In genomic region chr21:41764558-41765392, GRCh38 we compare ENCODE assay signal across 13 cellular contexts. TPM values are rescaled to one million over a fixed set of nuclear protein-coding genes. Genes with fewer than 3 reads are reported as not detected.
DNase-seq lines count a peak whose midpoint lies in the region; ATAC-seq and TF ChIP-seq lines count a peak whose summit lies in the region.
"Had no signal": no experiment of that assay in that cellular context is flagged by ENCODE, and none has a peak within 500 bp of the region (broad histone marks: within the 10 kb centered on the region; RNA-seq: fewer than 3 reads in every experiment).

No MANE protein-coding gene starts in this region.

- TF ChIP-seq CTCF in GM23338 (conservative IDR thresholded peaks at IDR 0.05; ENCODE audit: low read depth in 2 of 2): no peak
- TF ChIP-seq CTCF in glutamatergic neuron (IDR thresholded peaks at IDR 0.05; ENCODE audit: partially characterized antibody, unreplicated experiment): no peak

- H4K20me1 ChIP-seq in GM23338 (replicated peaks; ENCODE audit: insufficient read depth): peaks cover 22% of the 10 kb centered on the region

- ATAC-seq in GM23338 (no peak), GM21381 (IDR thresholded peaks at IDR 0.05; ENCODE audit: unreplicated experiment) (no peak)
- ATAC-seq in activated CD8-positive, alpha-beta memory T cell treated with anti-CD3 and anti-CD28 coated beads, Interleukin-2, amount 10 ng/mL, durations not matched to agents 7 days and 5 days: no peak
- ATAC-seq: GM12878 had no signal

- no peak for DNase-seq in GM23338 (ENCODE audit: low spot score)
- DNase-seq in RPMI8226: peak; percentile 39
- no peak for DNase-seq in glutamatergic neuron
- DNase-seq in posterior vena cava (ENCODE audit: low spot score): peak; percentile 44
- no peak for DNase-seq in mesenteric fat pad (ENCODE audit: low spot score)
- no peak for DNase-seq in DMS 273 treated with DMSO at 0.1 percent for 48 hours (lab: John Stamatoyannopoulos, UW)
- no peak for DNase-seq in activated CD8-positive, alpha-beta memory T cell treated with anti-CD3 and anti-CD28 coated beads, Interleukin-2, amount 10 ng/mL, durations not matched to agents 7 days and 5 days
- DNase-seq: amygdala, NCI-H1048 had no signal

- no peaks in the 10 kb centered on the region; the same call in 2 of the 3 replicates for H3K36me3 Mint-ChIP-seq in GM23338 (ENCODE audit: low read depth)
- H3K36me3 Mint-ChIP-seq in glutamatergic neuron (ENCODE audit: unreplicated experiment): peaks cover 4% of the 10 kb centered on the region
- H3K36me3 Mint-ChIP-seq in activated CD8-positive, alpha-beta memory T cell treated with anti-CD3 and anti-CD28 coated beads, Interleukin-2, amount 10 ng/mL, durations not matched to agents 7 days and 5 days: peaks cover 6% of the 10 kb centered on the region

- peaks cover 96% of the 10 kb centered on the region for H3K27me3 ChIP-seq in GM23338 (ENCODE audit: insufficient read depth)

- H3K4me3 Mint-ChIP-seq in GM23338 (peak overlapping the region; percentile 77), glutamatergic neuron (ENCODE audit: unreplicated experiment) (peak overlapping the region; percentile 77)
- H3K4me3 Mint-ChIP-seq in activated CD8-positive, alpha-beta memory T cell treated with anti-CD3 and anti-CD28 coated beads, Interleukin-2, amount 10 ng/mL, durations not matched to agents 7 days and 5 days: no peak overlapping the region

- H3K9me2 ChIP-seq in GM23338 (ENCODE audit: insufficient read depth): no peaks in the 10 kb centered on the region

- H3K4me3 ChIP-seq in GM23338: no peak overlapping the region
- H3K4me3 ChIP-seq: GM12878, thoracic aorta had no signal

- H3K9me3 Mint-ChIP-seq in GM23338: 0 out of 3 replicates have a peak, but pooled peaks cover 2% of the 10 kb centered on the region
- H3K9me3 Mint-ChIP-seq in glutamatergic neuron (ENCODE audit: unreplicated experiment): peaks cover 2% of the 10 kb centered on the region
- H3K9me3 Mint-ChIP-seq in activated CD8-positive, alpha-beta memory T cell treated with anti-CD3 and anti-CD28 coated beads, Interleukin-2, amount 10 ng/mL, durations not matched to agents 7 days and 5 days (ENCODE audit: low read depth): no peaks in the 10 kb centered on the region

- no peaks in the 10 kb centered on the region; the same call in 1 of the 2 replicates for H3K36me3 ChIP-seq in GM23338 (ENCODE audit: insufficient read depth)
- H3K36me3 ChIP-seq: thoracic aorta had no signal

- H2AFZ ChIP-seq in GM23338: no peak overlapping the region

- no peak overlapping the region for H3K27ac Mint-ChIP-seq in GM23338
- no peak overlapping the region for H3K27ac Mint-ChIP-seq in glutamatergic neuron (ENCODE audit: unreplicated experiment)
- H3K27ac Mint-ChIP-seq in activated CD8-positive, alpha-beta memory T cell treated with anti-CD3 and anti-CD28 coated beads, Interleukin-2, amount 10 ng/mL, durations not matched to agents 7 days and 5 days: no peak overlapping the region

- no peak overlapping the region for H3K27ac ChIP-seq in GM23338 (ENCODE audit: low read depth)
- H3K27ac ChIP-seq: thoracic aorta had no signal

- H3K79me2 ChIP-seq in GM23338 (replicated peaks; ENCODE audit: insufficient read depth): peaks cover 34% of the 10 kb centered on the region

- peak overlapping the region; percentile 93 for H3K4me2 ChIP-seq in GM23338

- H3K27me3 Mint-ChIP-seq in GM23338 (ENCODE audit: insufficient read depth, low read depth, poor library complexity) (peaks cover 93% of the 10 kb centered on the region), glutamatergic neuron (ENCODE audit: unreplicated experiment) (peaks cover 13% of the 10 kb centered on the region)
- H3K27me3 Mint-ChIP-seq in activated CD8-positive, alpha-beta memory T cell treated with anti-CD3 and anti-CD28 coated beads, Interleukin-2, amount 10 ng/mL, durations not matched to agents 7 days and 5 days: peaks cover 90% of the 10 kb centered on the region

- intact Hi-C loops in posterior vena cava (cut with DNase I): loop anchor here in 1 of 2 donors (5.0 kb wide), 1 partner anchor 152 kb away; no protein-coding TSS in a partner anchor

- H3K4me1 Mint-ChIP-seq in GM23338 (peaks cover 75% of the 10 kb centered on the region), glutamatergic neuron (ENCODE audit: low read depth, unreplicated experiment) (peaks cover 40% of the 10 kb centered on the region)
- H3K4me1 Mint-ChIP-seq in activated CD8-positive, alpha-beta memory T cell treated with anti-CD3 and anti-CD28 coated beads, Interleukin-2, amount 10 ng/mL, durations not matched to agents 7 days and 5 days: peaks cover 31% of the 10 kb centered on the region

- H3K4me1 ChIP-seq in GM23338 (ENCODE audit: insufficient read depth): peaks cover 70% of the 10 kb centered on the region

- CTCF ChIA-PET in activated CD8-positive, alpha-beta memory T cell treated with anti-CD3 and anti-CD28 coated beads, Interleukin-2, amount 10 ng/mL, durations not matched to agents 7 days and 5 days (lab: Charles Lee): interaction anchor here (1.5 kb wide), 1 partner anchor 481 kb away, joined by 3 read pairs; no protein-coding TSS in a partner anchor

- peaks cover 3% of the 10 kb centered on the region; the same call in 1 of the 2 replicates for H3F3A ChIP-seq in GM23338 (replicated peaks; ENCODE audit: low read depth)

TF ChIP-seq in GM23338, 12 proteins besides CTCF, POLR2A, EP300 and RAD21 (continues in another document):
- TF ChIP-seq ZNF462 (CRISPR knock-in tag; IDR thresholded peaks at IDR 0.05) (no peak), JUNB (IDR thresholded peaks at IDR 0.05; ENCODE audit: unreplicated experiment) (no peak), EZH2phosphoT487 (IDR thresholded peaks at IDR 0.05; ENCODE audit: unreplicated experiment) (no peak), ZNF114 (CRISPR knock-in tag; IDR thresholded peaks at IDR 0.05) (no peak)

RNA-seq across cellular contexts. Expression of gene RIPK4, which starts 2.1 kb away (rescaled TPM):
- 9.2 and 9.9 TPM in 2 replicates for total RNA-seq in GM23338 (2014; rRNA removed; shearing (Covaris generic))
- 2.5 and 2.7 TPM in 2 replicates for polyA plus RNA-seq in GM23338 (2016; fragmentation: Nextera tagmentation; extraction: Ambion mirVana)
- total RNA-seq in glutamatergic neuron (ENCODE audit: unreplicated experiment) (2.9 TPM), posterior vena cava (1 to 10 TPM in 1 of 2 donors, under 1 TPM in 1; 0.69 to 1.0 TPM), mesenteric fat pad (not detected)
- total RNA-seq in activated CD8-positive, alpha-beta memory T cell treated with anti-CD3 and anti-CD28 coated beads, Interleukin-2, amount 10 ng/mL, durations not matched to agents 7 days and 5 days: not detected
- total RNA-seq: endothelial cell of umbilical vein had no signal
- polyA plus RNA-seq: endothelial cell of umbilical vein, GM12878 had no signal

Comparison
In these comparisons a context has a peak if more than half of its experiments do, and no peak if none do; other contexts are left out.
1. DNase-seq: peak in RPMI8226 (single experiment) and posterior vena cava (single experiment); none in GM23338 (single experiment), glutamatergic neuron (single experiment), mesenteric fat pad (single experiment), DMS 273 treated with DMSO at 0.1 percent for 48 hours (single experiment) and activated CD8-positive, alpha-beta memory T cell treated with anti-CD3 and anti-CD28 coated beads, Interleukin-2, amount 10 ng/mL, durations not matched to agents 7 days and 5 days (single experiment).